ENCODE assay signal across 2 cellular contexts in genomic region chr2:10862330-10862729, GRCh38.
TF ChIP-seq lines count a peak whose summit lies in the region.

No MANE protein-coding gene starts in this region.

TF ChIP-seq in GM23338, 12 proteins besides CTCF, POLR2A, EP300 and RAD21 (continued from another document):
- TF ChIP-seq REST (IDR thresholded peaks at IDR 0.05; ENCODE audit: unreplicated experiment): no peak
- no peak for TF ChIP-seq NANOG (IDR thresholded peaks at IDR 0.05; ENCODE audit: borderline replicate concordance)
- TF ChIP-seq STAT1 (IDR thresholded peaks at IDR 0.05; ENCODE audit: unreplicated experiment): no peak
- TF ChIP-seq JUNB (IDR thresholded peaks at IDR 0.05; ENCODE audit: unreplicated experiment): no peak
- TF ChIP-seq POLR2AphosphoS5 (IDR thresholded peaks at IDR 0.05; ENCODE audit: low read depth): no peak
- TF ChIP-seq ZNF331 (CRISPR knock-in tag; IDR thresholded peaks at IDR 0.05; ENCODE audit: low read depth): no peak
- TF ChIP-seq CREB1 (CRISPR knock-in tag; IDR thresholded peaks at IDR 0.05; ENCODE audit: low read depth): no peak
- TF ChIP-seq, protein P1, sequence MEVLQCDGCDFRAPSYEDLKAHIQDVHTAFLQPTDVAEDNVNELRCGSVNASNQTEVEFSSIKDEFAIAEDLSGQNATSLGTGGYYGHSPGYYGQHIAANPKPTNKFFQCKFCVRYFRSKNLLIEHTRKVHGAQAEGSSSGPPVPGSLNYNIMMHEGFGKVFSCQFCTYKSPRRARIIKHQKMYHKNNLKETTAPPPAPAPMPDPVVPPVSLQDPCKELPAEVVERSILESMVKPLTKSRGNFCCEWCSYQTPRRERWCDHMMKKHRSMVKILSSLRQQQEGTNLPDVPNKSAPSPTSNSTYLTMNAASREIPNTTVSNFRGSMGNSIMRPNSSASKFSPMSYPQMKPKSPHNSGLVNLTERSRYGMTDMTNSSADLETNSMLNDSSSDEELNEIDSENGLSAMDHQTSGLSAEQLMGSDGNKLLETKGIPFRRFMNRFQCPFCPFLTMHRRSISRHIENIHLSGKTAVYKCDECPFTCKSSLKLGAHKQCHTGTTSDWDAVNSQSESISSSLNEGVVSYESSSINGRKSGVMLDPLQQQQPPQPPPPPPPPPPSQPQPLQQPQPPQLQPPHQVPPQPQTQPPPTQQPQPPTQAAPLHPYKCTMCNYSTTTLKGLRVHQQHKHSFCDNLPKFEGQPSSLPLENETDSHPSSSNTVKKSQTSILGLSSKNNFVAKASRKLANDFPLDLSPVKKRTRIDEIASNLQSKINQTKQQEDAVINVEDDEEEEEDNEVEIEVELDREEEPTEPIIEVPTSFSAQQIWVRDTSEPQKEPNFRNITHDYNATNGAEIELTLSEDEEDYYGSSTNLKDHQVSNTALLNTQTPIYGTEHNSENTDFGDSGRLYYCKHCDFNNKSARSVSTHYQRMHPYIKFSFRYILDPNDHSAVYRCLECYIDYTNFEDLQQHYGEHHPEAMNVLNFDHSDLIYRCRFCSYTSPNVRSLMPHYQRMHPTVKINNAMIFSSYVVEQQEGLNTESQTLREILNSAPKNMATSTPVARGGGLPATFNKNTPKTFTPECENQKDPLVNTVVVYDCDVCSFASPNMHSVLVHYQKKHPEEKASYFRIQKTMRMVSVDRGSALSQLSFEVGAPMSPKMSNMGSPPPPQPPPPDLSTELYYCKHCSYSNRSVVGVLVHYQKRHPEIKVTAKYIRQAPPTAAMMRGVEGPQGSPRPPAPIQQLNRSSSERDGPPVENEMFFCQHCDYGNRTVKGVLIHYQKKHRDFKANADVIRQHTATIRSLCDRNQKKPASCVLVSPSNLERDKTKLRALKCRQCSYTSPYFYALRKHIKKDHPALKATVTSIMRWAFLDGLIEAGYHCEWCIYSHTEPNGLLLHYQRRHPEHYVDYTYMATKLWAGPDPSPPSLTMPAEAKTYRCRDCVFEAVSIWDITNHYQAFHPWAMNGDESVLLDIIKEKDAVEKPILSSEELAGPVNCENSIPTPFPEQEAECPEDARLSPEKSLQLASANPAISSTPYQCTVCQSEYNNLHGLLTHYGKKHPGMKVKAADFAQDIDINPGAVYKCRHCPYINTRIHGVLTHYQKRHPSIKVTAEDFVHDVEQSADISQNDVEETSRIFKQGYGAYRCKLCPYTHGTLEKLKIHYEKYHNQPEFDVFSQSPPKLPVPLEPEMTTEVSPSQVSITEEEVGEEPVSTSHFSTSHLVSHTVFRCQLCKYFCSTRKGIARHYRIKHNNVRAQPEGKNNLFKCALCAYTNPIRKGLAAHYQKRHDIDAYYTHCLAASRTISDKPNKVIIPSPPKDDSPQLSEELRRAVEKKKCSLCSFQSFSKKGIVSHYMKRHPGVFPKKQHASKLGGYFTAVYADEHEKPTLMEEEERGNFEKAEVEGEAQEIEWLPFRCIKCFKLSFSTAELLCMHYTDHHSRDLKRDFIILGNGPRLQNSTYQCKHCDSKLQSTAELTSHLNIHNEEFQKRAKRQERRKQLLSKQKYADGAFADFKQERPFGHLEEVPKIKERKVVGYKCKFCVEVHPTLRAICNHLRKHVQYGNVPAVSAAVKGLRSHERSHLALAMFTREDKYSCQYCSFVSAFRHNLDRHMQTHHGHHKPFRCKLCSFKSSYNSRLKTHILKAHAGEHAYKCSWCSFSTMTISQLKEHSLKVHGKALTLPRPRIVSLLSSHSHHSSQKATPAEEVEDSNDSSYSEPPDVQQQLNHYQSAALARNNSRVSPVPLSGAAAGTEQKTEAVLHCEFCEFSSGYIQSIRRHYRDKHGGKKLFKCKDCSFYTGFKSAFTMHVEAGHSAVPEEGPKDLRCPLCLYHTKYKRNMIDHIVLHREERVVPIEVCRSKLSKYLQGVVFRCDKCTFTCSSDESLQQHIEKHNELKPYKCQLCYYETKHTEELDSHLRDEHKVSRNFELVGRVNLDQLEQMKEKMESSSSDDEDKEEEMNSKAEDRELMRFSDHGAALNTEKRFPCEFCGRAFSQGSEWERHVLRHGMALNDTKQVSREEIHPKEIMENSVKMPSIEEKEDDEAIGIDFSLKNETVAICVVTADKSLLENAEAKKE (CRISPR knock-in tag; IDR thresholded peaks at IDR 0.05): no peak
- no peak for TF ChIP-seq ZNF114 (CRISPR knock-in tag; IDR thresholded peaks at IDR 0.05)
- no peak for TF ChIP-seq EZH2 (IDR thresholded peaks at IDR 0.05; ENCODE audit: low read depth, unreplicated experiment)

TF ChIP-seq in WTC11, 78 proteins besides CTCF, POLR2A, EP300 and RAD21 (continues in another document):
- TF ChIP-seq PRDM15 (CRISPR knock-in tag; IDR thresholded peaks at IDR 0.05) (no peak), ZBTB43 (CRISPR knock-in tag; IDR thresholded peaks at IDR 0.05) (no peak), ZNF425 (CRISPR knock-in tag; conservative IDR thresholded peaks at IDR 0.05) (no peak), FOXK1 (CRISPR knock-in tag; IDR thresholded peaks at IDR 0.05) (no peak), TEAD1 (CRISPR knock-in tag; IDR thresholded peaks at IDR 0.05) (no peak), CREB1 (CRISPR knock-in tag; IDR thresholded peaks at IDR 0.05) (no peak), ZNF416 (CRISPR knock-in tag; IDR thresholded peaks at IDR 0.05) (no peak), E2F1 (CRISPR knock-in tag; IDR thresholded peaks at IDR 0.05) (no peak), MAX (CRISPR knock-in tag; IDR thresholded peaks at IDR 0.05) (no peak), TP53 (CRISPR knock-in tag; IDR thresholded peaks at IDR 0.05) (no peak), SOX15 (CRISPR knock-in tag; IDR thresholded peaks at IDR 0.05) (no peak), PRRX2 (CRISPR knock-in tag; IDR thresholded peaks at IDR 0.05) (no peak), STAT6 (CRISPR knock-in tag; conservative IDR thresholded peaks at IDR 0.05; ENCODE audit: low read depth) (no peak), NFATC4 (CRISPR knock-in tag; IDR thresholded peaks at IDR 0.05) (no peak), ATF6 (CRISPR knock-in tag; IDR thresholded peaks at IDR 0.05) (no peak), ZNF423 (CRISPR knock-in tag; IDR thresholded peaks at IDR 0.05) (no peak)
